In the genomic region with DNA sequence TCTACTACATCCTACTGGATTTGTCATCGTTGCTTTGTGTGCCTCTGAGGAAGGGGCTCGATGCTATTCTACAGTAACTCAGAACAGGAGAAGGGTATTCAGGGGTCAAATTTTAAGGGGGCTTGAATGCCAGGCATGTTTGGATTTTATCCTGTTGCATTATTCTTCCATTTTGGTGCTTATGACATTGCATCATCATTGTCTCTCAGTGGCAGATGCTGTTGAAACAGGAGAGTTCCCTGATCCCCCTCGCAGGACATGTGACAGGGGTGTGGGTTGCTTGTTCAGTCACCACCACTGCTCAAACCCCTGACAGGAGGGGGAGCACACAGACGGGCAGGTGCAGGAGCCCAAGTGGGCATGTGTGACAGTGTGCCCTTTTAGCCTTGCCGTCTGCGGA, we compare ENCODE assay signal across 14 cellular contexts.
"Had no signal": no experiment of that assay in that cellular context is flagged by ENCODE, and none has a peak within 500 bp of the region (broad histone marks: within the 10 kb centered on the region; RNA-seq: fewer than 3 reads in every experiment).

No MANE protein-coding gene starts in this region.

- H3K4me1 Mint-ChIP-seq: naive B cell had no signal

- H3K27ac Mint-ChIP-seq: naive B cell, nephron progenitor cell had no signal

- H3K4me3 Mint-ChIP-seq: naive B cell, nephron progenitor cell had no signal

- H3K36me3 Mint-ChIP-seq: naive B cell had no signal

- DNase-seq: effector memory CD4-positive, alpha-beta T cell; gastrocnemius medialis; heart right ventricle; hypothalamus; kidney glomerular epithelial cell; mesendoderm; naive B cell; nephron progenitor cell; sigmoid colon; stimulated activated CD4-positive, alpha-beta T cell treated with anti-CD3 and anti-CD28 coated beads, Interleukin-2, amount 100 ng/mL, for 24 hours; stimulated activated CD4-positive, alpha-beta T cell treated with anti-CD3 and anti-CD28 coated beads, Interleukin-4, amount 100 ng/mL, for 4 hours; stimulated activated naive CD4-positive, alpha-beta T cell; stomach; transverse colon had no signal

- H3K9me3 Mint-ChIP-seq: naive B cell, nephron progenitor cell had no signal
